ENCODE assay signal across 10 cellular contexts in the genomic region with DNA sequence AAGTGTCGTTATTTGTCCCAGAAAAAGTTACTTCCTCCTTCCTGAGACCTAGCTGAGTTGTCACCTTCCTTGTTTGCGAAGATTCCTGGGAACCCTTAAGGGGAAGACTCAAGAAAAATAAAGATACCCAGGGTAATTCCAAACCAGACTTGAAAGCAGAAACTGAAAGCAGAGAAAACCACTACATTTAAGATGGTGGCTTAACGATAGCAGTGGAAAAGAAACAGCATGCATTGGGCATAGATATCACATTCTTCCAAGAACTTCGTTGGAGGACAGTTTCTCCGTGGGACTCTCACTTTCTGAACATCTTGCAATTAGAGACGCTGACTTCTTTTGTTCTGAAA.
DNase-seq lines count a peak whose midpoint lies in the region; ATAC-seq and TF ChIP-seq lines count a peak whose summit lies in the region.
"Had no signal": no experiment of that assay in that cellular context is flagged by ENCODE, and none has a peak within 500 bp of the region (broad histone marks: within the 10 kb centered on the region; RNA-seq: fewer than 3 reads in every experiment).

No MANE protein-coding gene starts in this region.

- peaks cover 11% of the 10 kb centered on the region for H3K4me1 Mint-ChIP-seq in type B pancreatic cell (ENCODE audit: unreplicated experiment)

- H3K36me3 Mint-ChIP-seq in type B pancreatic cell = no peaks in the 10 kb centered on the region

- DNase-seq in GM12865 (ENCODE audit: low read depth) (peak; percentile 24), inferior parietal cortex (ENCODE audit: extremely low spot score) (peak; percentile 31), type B pancreatic cell (ENCODE audit: extremely low spot score, unreplicated experiment) (no peak), GDM1 (lab: John Stamatoyannopoulos, UW) (no peak), foreskin melanocyte (no peak)
- DNase-seq in activated CD4-positive, CD25-positive, alpha-beta regulatory T cell (lab: John Stamatoyannopoulos, UW) = no peak
- DNase-seq: DND-41, NCI-H510A treated with DMSO at 0.1 percent for 48 hours had no signal

- H3K4me3 Mint-ChIP-seq in type B pancreatic cell = no peak overlapping the region

- no peak overlapping the region for H3K27ac Mint-ChIP-seq in type B pancreatic cell

- ATAC-seq in GM21528 (IDR thresholded peaks at IDR 0.05; ENCODE audit: low FRiP score, unreplicated experiment) (peak; percentile 52), HG03571 (IDR thresholded peaks at IDR 0.05; ENCODE audit: unreplicated experiment) (peak; percentile 32)

- no peak for TF ChIP-seq CTCF in GM12865 (IDR thresholded peaks at IDR 0.05; ENCODE audit: insufficient read depth, low read depth, low read length, missing control alignments)
- no peak for TF ChIP-seq CTCF in type B pancreatic cell (conservative IDR thresholded peaks at IDR 0.05)

- no peaks in the 10 kb centered on the region for H3K9me3 Mint-ChIP-seq in type B pancreatic cell

- H3K27me3 Mint-ChIP-seq in type B pancreatic cell = no peaks in the 10 kb centered on the region

- H3K4me3 ChIP-seq in GM12865 (ENCODE audit: low read depth, low read length) = peak overlapping the region; percentile 1; the same call in 1 of the 2 replicates

Comparison
In these comparisons a context has a peak if more than half of its experiments do, and no peak if none do; other contexts are left out.
1. DNase-seq: peak in GM12865 (single experiment) and inferior parietal cortex (single experiment); none in type B pancreatic cell (single experiment), GDM1 (single experiment), activated CD4-positive, CD25-positive, alpha-beta regulatory T cell (0 of 4) and foreskin melanocyte (single experiment).